14 cellular contexts compared by ENCODE assay signal in the genomic region with DNA sequence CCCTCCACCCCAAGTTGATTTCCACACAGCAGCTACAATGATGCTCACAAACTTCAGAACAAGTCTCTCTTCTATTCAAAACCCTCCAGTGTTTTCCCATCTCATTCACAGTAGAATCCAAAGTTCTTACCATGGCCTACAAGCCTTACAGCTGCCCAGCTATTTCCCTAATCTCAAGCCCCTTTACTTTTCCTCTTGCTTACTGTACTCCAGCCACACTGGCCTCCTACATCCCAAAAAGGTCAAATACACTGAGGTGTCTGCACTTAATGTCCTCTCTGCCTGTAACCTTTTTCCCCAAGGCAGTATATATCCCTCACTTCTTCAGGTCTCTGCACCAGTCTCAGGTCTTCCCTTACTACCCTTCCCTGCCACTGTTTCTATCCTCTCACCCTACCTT. TPM values are rescaled to one million over a fixed set of nuclear protein-coding genes. Genes with fewer than 3 reads are reported as not detected.
DNase-seq lines count a peak whose midpoint lies in the region; ATAC-seq lines count a peak whose summit lies in the region.
"Had no signal": no experiment of that assay in that cellular context is flagged by ENCODE, and none has a peak within 500 bp of the region (broad histone marks: within the 10 kb centered on the region; RNA-seq: fewer than 3 reads in every experiment).

No MANE protein-coding gene starts in this region.

- H3K4me3 Mint-ChIP-seq in activated CD4-positive, alpha-beta T cell treated with anti-CD3 and anti-CD28 coated beads, Interleukin-2, amount 10 ng/mL, durations not matched to agents 7 days and 5 days = peak overlapping the region; percentile 93
- H3K4me3 Mint-ChIP-seq in T-cell (peak overlapping the region; percentile 92 to 97 (median 93)), immature natural killer cell (peak overlapping the region; percentile 92 to 97 (median 96))
- H3K4me3 Mint-ChIP-seq in stimulated activated naive CD8-positive, alpha-beta T cell treated with anti-CD3 and anti-CD28 coated beads, Interleukin-15, amount 100 ng/mL, for 72 hours = peak overlapping the region; percentile 86 to 96

- DNase-seq in activated CD4-positive, alpha-beta T cell treated with anti-CD3 and anti-CD28 coated beads, Interleukin-2, amount 10 ng/mL, durations not matched to agents 7 days and 5 days = no peak
- DNase-seq in activated CD4-positive, alpha-beta T cell treated with anti-CD3 and anti-CD28 coated beads for 4 hours = no peak
- DNase-seq in T-cell = no peak
- DNase-seq in immature natural killer cell = no peak
- no peak for DNase-seq in stimulated activated naive CD8-positive, alpha-beta T cell treated with anti-CD3 and anti-CD28 coated beads, Interleukin-15, amount 100 ng/mL, for 72 hours
- DNase-seq: ACHN, cortex of kidney, GDM1, head of caudate nucleus, NCI-H1048, NCI-H526 had no signal

- no peak for ATAC-seq in T-cell (replicated peaks in 1 of 4)
- no peak for ATAC-seq in stimulated activated naive CD8-positive, alpha-beta T cell treated with anti-CD3 and anti-CD28 coated beads, Interleukin-15, amount 100 ng/mL, for 72 hours
- no peak for ATAC-seq in HG03571 (IDR thresholded peaks at IDR 0.05; ENCODE audit: unreplicated experiment)
- no peak for ATAC-seq in HG02798 (IDR thresholded peaks at IDR 0.05; ENCODE audit: poor library complexity, unreplicated experiment)
- no peak for ATAC-seq in HG03025 (IDR thresholded peaks at IDR 0.05; ENCODE audit: low FRiP score, unreplicated experiment)

- H3K4me1 Mint-ChIP-seq in activated CD4-positive, alpha-beta T cell treated with anti-CD3 and anti-CD28 coated beads, Interleukin-2, amount 10 ng/mL, durations not matched to agents 7 days and 5 days = peaks cover 74% of the 10 kb centered on the region
- H3K4me1 Mint-ChIP-seq in T-cell (peaks cover 76 to 77% (median 76%) of the 10 kb centered on the region in 3 donors), immature natural killer cell (peaks cover 79 to 88% of the 10 kb centered on the region in 2 donors)
- peaks cover 65% of the 10 kb centered on the region for H3K4me1 Mint-ChIP-seq in stimulated activated naive CD8-positive, alpha-beta T cell treated with anti-CD3 and anti-CD28 coated beads, Interleukin-15, amount 100 ng/mL, for 72 hours

- H3K9me3 Mint-ChIP-seq in activated CD4-positive, alpha-beta T cell treated with anti-CD3 and anti-CD28 coated beads, Interleukin-2, amount 10 ng/mL, durations not matched to agents 7 days and 5 days = peaks cover 6% of the 10 kb centered on the region
- H3K9me3 Mint-ChIP-seq in T-cell (no peaks in the 10 kb centered on the region), immature natural killer cell (no peaks in the 10 kb centered on the region)
- no peaks in the 10 kb centered on the region for H3K9me3 Mint-ChIP-seq in stimulated activated naive CD8-positive, alpha-beta T cell treated with anti-CD3 and anti-CD28 coated beads, Interleukin-15, amount 100 ng/mL, for 72 hours

- peaks cover 43% of the 10 kb centered on the region for H3K36me3 Mint-ChIP-seq in activated CD4-positive, alpha-beta T cell treated with anti-CD3 and anti-CD28 coated beads, Interleukin-2, amount 10 ng/mL, durations not matched to agents 7 days and 5 days (ENCODE audit: low read depth)
- peaks cover 6% of the 10 kb centered on the region for H3K36me3 Mint-ChIP-seq in T-cell
- H3K36me3 Mint-ChIP-seq in immature natural killer cell = no peaks in the 10 kb centered on the region

- CTCF ChIA-PET in activated CD4-positive, alpha-beta T cell treated with anti-CD3 and anti-CD28 coated beads, Interleukin-2, amount 10 ng/mL, durations not matched to agents 7 days and 5 days (lab: Charles Lee) = interaction anchor here (0.7 to 2.8 kb wide), 6 partner anchors 14 to 140 kb away, joined by 3 to 15 read pairs (median 5); no protein-coding TSS in a partner anchor
- CTCF ChIA-PET in T-cell (lab: Charles Lee) = no interaction called here

- H3K27me3 Mint-ChIP-seq in activated CD4-positive, alpha-beta T cell treated with anti-CD3 and anti-CD28 coated beads, Interleukin-2, amount 10 ng/mL, durations not matched to agents 7 days and 5 days = no peaks in the 10 kb centered on the region
- H3K27me3 Mint-ChIP-seq in T-cell = no peaks in the 10 kb centered on the region
- peaks cover 0 to under 1% (median 0%) of the 10 kb centered on the region in 3 donors for H3K27me3 Mint-ChIP-seq in immature natural killer cell (ENCODE audit: low read depth in 3 of 3)
- no peaks in the 10 kb centered on the region for H3K27me3 Mint-ChIP-seq in stimulated activated naive CD8-positive, alpha-beta T cell treated with anti-CD3 and anti-CD28 coated beads, Interleukin-15, amount 100 ng/mL, for 72 hours

- peak overlapping the region; percentile 90 for H3K27ac Mint-ChIP-seq in activated CD4-positive, alpha-beta T cell treated with anti-CD3 and anti-CD28 coated beads, Interleukin-2, amount 10 ng/mL, durations not matched to agents 7 days and 5 days
- H3K27ac Mint-ChIP-seq in T-cell (peak overlapping the region; percentile 91 to 95), immature natural killer cell (peak overlapping the region; percentile 80 to 99 (median 86))
- H3K27ac Mint-ChIP-seq in stimulated activated naive CD8-positive, alpha-beta T cell treated with anti-CD3 and anti-CD28 coated beads, Interleukin-15, amount 100 ng/mL, for 72 hours = peak overlapping the region; percentile 0 to 59

- POLR2A ChIA-PET in activated CD4-positive, alpha-beta T cell treated with anti-CD3 and anti-CD28 coated beads, Interleukin-2, amount 10 ng/mL, durations not matched to agents 7 days and 5 days (lab: Charles Lee) = interaction anchor here (1.4 kb wide), 1 partner anchor 114 kb away, joined by 3 read pairs; no protein-coding TSS in a partner anchor
- POLR2A ChIA-PET in T-cell (lab: Charles Lee) = interaction anchor here in 1 of 2 donors (1.2 kb wide), 1 partner anchor 18 kb away, joined by 3 read pairs; no protein-coding TSS in a partner anchor

RNA-seq across cellular contexts. Expression of a gene that starts 2.6 kb away (rescaled TPM):
- 100 to 1,000 TPM; 128 to 130 TPM for total RNA-seq in activated CD4-positive, alpha-beta T cell treated with anti-CD3 and anti-CD28 coated beads, Interleukin-2, amount 10 ng/mL, durations not matched to agents 7 days and 5 days
- 100 to 1,000 TPM in 4 of 5 donors, 10 to 100 TPM in 1; 95.0 to 108 (median 103) TPM for total RNA-seq in T-cell
- polyA plus RNA-seq in immature natural killer cell = 10 to 100 TPM; 45.6 to 67.3 (median 61.1) TPM

Comparison
In these comparisons a context has a peak if more than half of its experiments do, and no peak if none do; other contexts are left out.
1. H3K27ac Mint-ChIP-seq: peak in every context shown above with its lines; median percentile 93 in T-cell; 90 in activated CD4-positive, alpha-beta T cell treated with anti-CD3 and anti-CD28 coated beads, Interleukin-2, amount 10 ng/mL, durations not matched to agents 7 days and 5 days; 86 in immature natural killer cell; 30 in stimulated activated naive CD8-positive, alpha-beta T cell treated with anti-CD3 and anti-CD28 coated beads, Interleukin-15, amount 100 ng/mL, for 72 hours.